ENCODE assay signal across 8 cellular contexts in the genomic region with DNA sequence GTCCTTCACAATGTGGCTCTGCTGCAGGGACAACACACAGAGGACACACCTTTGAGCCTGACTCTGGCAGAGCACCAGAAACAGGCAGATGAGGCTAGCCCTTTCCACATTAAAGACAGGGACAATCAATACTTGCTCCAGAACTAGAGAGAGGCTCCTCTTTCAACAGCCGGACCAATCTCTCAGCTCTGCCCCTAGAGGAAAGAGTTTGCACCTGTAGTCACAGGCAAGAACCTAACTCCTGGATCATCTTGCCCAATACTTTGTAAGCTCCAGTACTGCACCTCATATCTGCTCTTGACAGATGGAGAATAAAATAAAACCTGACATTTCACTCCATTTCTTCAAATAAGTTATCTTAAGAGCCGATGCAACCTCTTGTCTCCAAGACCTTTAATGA. TPM values are rescaled to one million over a fixed set of nuclear protein-coding genes. Genes with fewer than 3 reads are reported as not detected.
DNase-seq lines count a peak whose midpoint lies in the region; ATAC-seq and TF ChIP-seq lines count a peak whose summit lies in the region.

No MANE protein-coding gene starts in this region.

- H3K9me3 ChIP-seq in HEK293 (ENCODE audit: control insufficient read depth, insufficient read depth, low read depth, low read length) = no peaks in the 10 kb centered on the region
- no peaks in the 10 kb centered on the region for H3K9me3 ChIP-seq in left lung

- H3K27me3 ChIP-seq in left lung = no peaks in the 10 kb centered on the region

- H3K4me3 ChIP-seq in HEK293 (ENCODE audit: low read depth, low read length) = no peak overlapping the region
- no peak overlapping the region for H3K4me3 ChIP-seq in left lung

- ATAC-seq in SK-N-SH treated with all-trans-retinoic acid at 6 μM for 48 hours = peak; percentile 81
- peak; percentile 52 for ATAC-seq in left lung
- no peak for ATAC-seq in GM19328 (IDR thresholded peaks at IDR 0.05; ENCODE audit: unreplicated experiment)

- intact Hi-C loops in left lung (cut with DNase I) = no loop called here

- CTCF ChIA-PET in HEK293 (lab: Yijun Ruan, JAX) = interaction anchor here (0.7 to 1.3 kb wide), 9 partner anchors 9 to 75 kb away, joined by 3 to 7 read pairs (median 4); no protein-coding TSS in a partner anchor

- H3K4me1 ChIP-seq in HEK293 (ENCODE audit: control insufficient read depth, insufficient read depth, low read length) (no peaks in the 10 kb centered on the region), left lung (no peaks in the 10 kb centered on the region)

- peak; percentile 0 for DNase-seq in EH (ENCODE audit: low read depth)
- no peak for DNase-seq in left lung
- DNase-seq in ureter (ENCODE audit: low spot score) = no peak
- no peak for DNase-seq in activated CD4-positive, alpha-beta T cell treated with anti-CD3 and anti-CD28 coated beads, Interleukin-2, amount 50 U/mL, for 48 hours
- DNase-seq in stimulated activated CD4-positive, alpha-beta T cell treated with anti-CD3 and anti-CD28 coated beads, Interleukin-2, amount 100 ng/mL, for 24 hours = no peak

- no peak for TF ChIP-seq CTCF in HEK293 (tag by site-specific recombination; IDR thresholded peaks at IDR 0.05)
- peak in 1 of 2 donors; percentile 20 for TF ChIP-seq CTCF in left lung (IDR thresholded peaks at IDR 0.05)

- H3K36me3 ChIP-seq in HEK293 (ENCODE audit: control insufficient read depth in 2 of 2, insufficient read depth in 1 of 2, low read length in 2 of 2) (no peaks in the 10 kb centered on the region), left lung (no peaks in the 10 kb centered on the region)

- no peak overlapping the region for H3K27ac ChIP-seq in HEK293 (ENCODE audit: extremely low read depth, low read depth, low read length)
- peak overlapping the region in 1 of 2 donors; percentile 28 for H3K27ac ChIP-seq in left lung

- POLR2A ChIA-PET in HEK293 (lab: Yijun Ruan, JAX) = no interaction called here

TF ChIP-seq in HEK293, 187 proteins besides CTCF, POLR2A, EP300 and RAD21:
- TF ChIP-seq ZNF596 (tag by site-specific recombination; IDR thresholded peaks at IDR 0.05) (peak; percentile 22; the same call in 1 of the 2 replicates), TRIM28 (IDR thresholded peaks at IDR 0.05; ENCODE audit: borderline replicate concordance, low read length) (no peak), ZNF660 (tag by site-specific recombination; IDR thresholded peaks at IDR 0.05) (peak; percentile 75; the same call in 1 of the 2 replicates)

TF ChIP-seq in SK-N-SH treated with all-trans-retinoic acid at 6 μM for 48 hours, 23 proteins besides CTCF, POLR2A, EP300 and RAD21:
- no peak for TF ChIP-seq CSDC2 (CRISPR knock-in tag; IDR thresholded peaks at IDR 0.05)
- no peak for TF ChIP-seq ZC3H10 (CRISPR knock-in tag; IDR thresholded peaks at IDR 0.05)
- TF ChIP-seq, protein P1, sequence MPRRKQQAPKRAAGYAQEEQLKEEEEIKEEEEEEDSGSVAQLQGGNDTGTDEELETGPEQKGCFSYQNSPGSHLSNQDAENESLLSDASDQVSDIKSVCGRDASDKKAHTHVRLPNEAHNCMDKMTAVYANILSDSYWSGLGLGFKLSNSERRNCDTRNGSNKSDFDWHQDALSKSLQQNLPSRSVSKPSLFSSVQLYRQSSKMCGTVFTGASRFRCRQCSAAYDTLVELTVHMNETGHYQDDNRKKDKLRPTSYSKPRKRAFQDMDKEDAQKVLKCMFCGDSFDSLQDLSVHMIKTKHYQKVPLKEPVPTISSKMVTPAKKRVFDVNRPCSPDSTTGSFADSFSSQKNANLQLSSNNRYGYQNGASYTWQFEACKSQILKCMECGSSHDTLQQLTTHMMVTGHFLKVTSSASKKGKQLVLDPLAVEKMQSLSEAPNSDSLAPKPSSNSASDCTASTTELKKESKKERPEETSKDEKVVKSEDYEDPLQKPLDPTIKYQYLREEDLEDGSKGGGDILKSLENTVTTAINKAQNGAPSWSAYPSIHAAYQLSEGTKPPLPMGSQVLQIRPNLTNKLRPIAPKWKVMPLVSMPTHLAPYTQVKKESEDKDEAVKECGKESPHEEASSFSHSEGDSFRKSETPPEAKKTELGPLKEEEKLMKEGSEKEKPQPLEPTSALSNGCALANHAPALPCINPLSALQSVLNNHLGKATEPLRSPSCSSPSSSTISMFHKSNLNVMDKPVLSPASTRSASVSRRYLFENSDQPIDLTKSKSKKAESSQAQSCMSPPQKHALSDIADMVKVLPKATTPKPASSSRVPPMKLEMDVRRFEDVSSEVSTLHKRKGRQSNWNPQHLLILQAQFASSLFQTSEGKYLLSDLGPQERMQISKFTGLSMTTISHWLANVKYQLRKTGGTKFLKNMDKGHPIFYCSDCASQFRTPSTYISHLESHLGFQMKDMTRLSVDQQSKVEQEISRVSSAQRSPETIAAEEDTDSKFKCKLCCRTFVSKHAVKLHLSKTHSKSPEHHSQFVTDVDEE (CRISPR knock-in tag; IDR thresholded peaks at IDR 0.05) = no peak
- TF ChIP-seq, protein P2, sequence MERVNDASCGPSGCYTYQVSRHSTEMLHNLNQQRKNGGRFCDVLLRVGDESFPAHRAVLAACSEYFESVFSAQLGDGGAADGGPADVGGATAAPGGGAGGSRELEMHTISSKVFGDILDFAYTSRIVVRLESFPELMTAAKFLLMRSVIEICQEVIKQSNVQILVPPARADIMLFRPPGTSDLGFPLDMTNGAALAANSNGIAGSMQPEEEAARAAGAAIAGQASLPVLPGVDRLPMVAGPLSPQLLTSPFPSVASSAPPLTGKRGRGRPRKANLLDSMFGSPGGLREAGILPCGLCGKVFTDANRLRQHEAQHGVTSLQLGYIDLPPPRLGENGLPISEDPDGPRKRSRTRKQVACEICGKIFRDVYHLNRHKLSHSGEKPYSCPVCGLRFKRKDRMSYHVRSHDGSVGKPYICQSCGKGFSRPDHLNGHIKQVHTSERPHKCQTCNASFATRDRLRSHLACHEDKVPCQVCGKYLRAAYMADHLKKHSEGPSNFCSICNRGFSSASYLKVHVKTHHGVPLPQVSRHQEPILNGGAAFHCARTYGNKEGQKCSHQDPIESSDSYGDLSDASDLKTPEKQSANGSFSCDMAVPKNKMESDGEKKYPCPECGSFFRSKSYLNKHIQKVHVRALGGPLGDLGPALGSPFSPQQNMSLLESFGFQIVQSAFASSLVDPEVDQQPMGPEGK (CRISPR knock-in tag; IDR thresholded peaks at IDR 0.05; ENCODE audit: borderline replicate concordance) = no peak
- TF ChIP-seq ZNF8 (CRISPR knock-in tag; IDR thresholded peaks at IDR 0.05) = no peak
- no peak for TF ChIP-seq ZFP30 (CRISPR knock-in tag; IDR thresholded peaks at IDR 0.05)
- no peak for TF ChIP-seq SNAI2 (CRISPR knock-in tag; IDR thresholded peaks at IDR 0.05)
- no peak for TF ChIP-seq CREB5 (CRISPR knock-in tag; IDR thresholded peaks at IDR 0.05; ENCODE audit: low read depth)
- no peak for TF ChIP-seq ARNTL (CRISPR knock-in tag; IDR thresholded peaks at IDR 0.05; ENCODE audit: borderline replicate concordance, low read depth)
- no peak for TF ChIP-seq ISL1 (CRISPR knock-in tag; IDR thresholded peaks at IDR 0.05)
- no peak for TF ChIP-seq TCF4 (CRISPR knock-in tag; IDR thresholded peaks at IDR 0.05; ENCODE audit: borderline replicate concordance)
- TF ChIP-seq TOX (CRISPR knock-in tag; IDR thresholded peaks at IDR 0.05; ENCODE audit: borderline replicate concordance) = no peak
- no peak for TF ChIP-seq ESRRG (CRISPR knock-in tag; IDR thresholded peaks at IDR 0.05)
- no peak for TF ChIP-seq ZNF565 (CRISPR knock-in tag; conservative IDR thresholded peaks at IDR 0.05; ENCODE audit: low read depth)
- TF ChIP-seq BACH2 (CRISPR knock-in tag; IDR thresholded peaks at IDR 0.05; ENCODE audit: borderline replicate concordance) = no peak
- no peak for TF ChIP-seq PPARA (CRISPR knock-in tag; IDR thresholded peaks at IDR 0.05; ENCODE audit: borderline replicate concordance)
- TF ChIP-seq OSR1 (CRISPR knock-in tag; IDR thresholded peaks at IDR 0.05) = no peak
- no peak for TF ChIP-seq GLIS3 (CRISPR knock-in tag; IDR thresholded peaks at IDR 0.05)
- TF ChIP-seq RARB (CRISPR knock-in tag; IDR thresholded peaks at IDR 0.05) = no peak

RNA-seq across cellular contexts. Expression of gene EPB41L4A, which starts 52.1 kb away (rescaled TPM):
- total RNA-seq in left lung = 10 to 100 TPM; 21.3 to 31.3 TPM
- 36.5 TPM for total RNA-seq in ureter
